10 cellular contexts compared by ENCODE assay signal in genomic region chr5:72231989-72232703, GRCh38.
DNase-seq lines count a peak whose midpoint lies in the region; ATAC-seq lines count a peak whose summit lies in the region.
"Had no signal": no experiment of that assay in that cellular context is flagged by ENCODE, and none has a peak within 500 bp of the region (broad histone marks: within the 10 kb centered on the region; RNA-seq: fewer than 3 reads in every experiment).

No MANE protein-coding gene starts in this region.

- DNase-seq in DMS79 treated with DMSO at 0.1 percent for 48 hours (lab: John Stamatoyannopoulos, UW): peak; percentile 29
- peak; percentile 86 for DNase-seq in SW480 (ENCODE audit: low spot score)
- peak; percentile 59 to 65 (median 61) for DNase-seq in immature natural killer cell
- no peak for DNase-seq in posterior vena cava (ENCODE audit: low spot score)
- no peak for DNase-seq in DMS153 treated with DMSO at 0.1 percent for 48 hours (lab: John Stamatoyannopoulos, UW; ENCODE audit: unreplicated experiment)
- DNase-seq: occipital lobe, SHP77 treated with DMSO at 0.1 percent for 48 hours had no signal

- H3K4me3 Mint-ChIP-seq in immature natural killer cell: peak overlapping the region; percentile 52 to 79 (median 72)

- peaks cover 29 to 31% (median 29%) of the 10 kb centered on the region in 3 donors for H3K36me3 Mint-ChIP-seq in immature natural killer cell

- peak overlapping the region in 5 of 6 donors; percentile 6 to 80 (median 57) for H3K27ac Mint-ChIP-seq in immature natural killer cell

- H3K4me1 Mint-ChIP-seq in immature natural killer cell: peaks cover 54 to 67% of the 10 kb centered on the region in 2 donors

- H3K27me3 Mint-ChIP-seq in immature natural killer cell (ENCODE audit: low read depth in 3 of 3): peaks cover 11 to 17% (median 13%) of the 10 kb centered on the region in 3 donors

- ATAC-seq in HG02678 (IDR thresholded peaks at IDR 0.05; ENCODE audit: unreplicated experiment) (peak; percentile 43), HG03159 (IDR thresholded peaks at IDR 0.05; ENCODE audit: unreplicated experiment) (no peak), HG03469 (IDR thresholded peaks at IDR 0.05; ENCODE audit: unreplicated experiment) (no peak)

- intact Hi-C loops in posterior vena cava (cut with DNase I): no loop called here

- H3K9me3 Mint-ChIP-seq in immature natural killer cell: no peaks in the 10 kb centered on the region

Comparison
In these comparisons a context has a peak if more than half of its experiments do, and no peak if none do; other contexts are left out.
1. DNase-seq: peak in DMS79 treated with DMSO at 0.1 percent for 48 hours (single experiment), SW480 (single experiment) and immature natural killer cell (3 of 3); none in posterior vena cava (single experiment) and DMS153 treated with DMSO at 0.1 percent for 48 hours (single experiment).